ENCODE assay signal across 8 cellular contexts in the genomic region with DNA sequence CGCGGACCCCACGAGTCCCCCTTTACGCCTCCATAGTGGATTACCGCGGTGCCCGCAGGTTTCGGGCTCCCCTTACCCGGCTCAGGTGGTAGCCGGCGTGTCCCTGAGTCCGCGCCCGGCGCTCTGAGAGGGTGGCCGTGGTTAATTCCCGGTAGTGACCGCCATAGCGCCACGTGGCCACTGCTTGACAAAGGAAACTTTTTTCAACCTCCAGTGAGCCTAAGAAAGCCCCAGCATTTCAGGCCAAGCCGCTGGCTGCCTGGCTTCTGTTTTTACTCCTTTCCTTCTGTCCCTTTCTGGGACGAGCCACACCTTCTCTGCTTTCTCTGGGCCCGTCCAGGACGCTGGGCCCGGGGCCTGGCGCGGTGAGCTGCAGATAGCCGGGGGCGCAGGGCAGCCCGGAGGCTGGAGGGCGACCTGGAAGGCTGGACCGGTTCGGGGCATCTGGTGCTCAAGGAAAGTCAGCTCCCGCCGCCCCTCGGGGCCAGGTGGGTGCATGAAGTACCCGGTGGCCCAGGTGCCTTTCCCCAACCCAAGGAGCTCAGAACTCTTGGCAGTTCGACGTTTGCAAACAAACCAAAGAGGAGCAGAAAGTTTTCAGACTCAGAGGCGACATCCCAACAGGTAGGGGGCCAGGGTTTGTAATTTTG. TPM values are rescaled to one million over a fixed set of nuclear protein-coding genes. Genes with fewer than 3 reads are reported as not detected.
DNase-seq lines count a peak whose midpoint lies in the region; ATAC-seq and TF ChIP-seq lines count a peak whose summit lies in the region.

No MANE protein-coding gene starts in this region.

- peaks cover 35% of the 10 kb centered on the region for H3K27me3 Mint-ChIP-seq in activated CD4-positive, alpha-beta T cell treated with anti-CD3 and anti-CD28 coated beads, Interleukin-2, amount 10 ng/mL, durations not matched to agents 24 days and 14 days
- H3K27me3 Mint-ChIP-seq in activated CD4-positive, alpha-beta memory T cell treated with anti-CD3 and anti-CD28 coated beads, Interleukin-2, amount 10 ng/mL, durations not matched to agents 7 days and 5 days: peaks cover 33% of the 10 kb centered on the region
- peaks cover 2% of the 10 kb centered on the region for H3K27me3 Mint-ChIP-seq in glutamatergic neuron (ENCODE audit: unreplicated experiment)

- peaks cover 26% of the 10 kb centered on the region for H3K4me1 Mint-ChIP-seq in activated CD4-positive, alpha-beta T cell treated with anti-CD3 and anti-CD28 coated beads, Interleukin-2, amount 10 ng/mL, durations not matched to agents 24 days and 14 days
- H3K4me1 Mint-ChIP-seq in activated CD4-positive, alpha-beta memory T cell treated with anti-CD3 and anti-CD28 coated beads, Interleukin-2, amount 10 ng/mL, durations not matched to agents 7 days and 5 days: peaks cover 15% of the 10 kb centered on the region
- peaks cover 28% of the 10 kb centered on the region for H3K4me1 Mint-ChIP-seq in glutamatergic neuron (ENCODE audit: low read depth, unreplicated experiment)

- H3K9me3 Mint-ChIP-seq in activated CD4-positive, alpha-beta T cell treated with anti-CD3 and anti-CD28 coated beads, Interleukin-2, amount 10 ng/mL, durations not matched to agents 24 days and 14 days: no peaks in the 10 kb centered on the region
- no peaks in the 10 kb centered on the region for H3K9me3 Mint-ChIP-seq in activated CD4-positive, alpha-beta memory T cell treated with anti-CD3 and anti-CD28 coated beads, Interleukin-2, amount 10 ng/mL, durations not matched to agents 7 days and 5 days
- peaks cover 2% of the 10 kb centered on the region for H3K9me3 Mint-ChIP-seq in glutamatergic neuron (ENCODE audit: unreplicated experiment)

- intact Hi-C loops in activated CD4-positive, alpha-beta T cell treated with anti-CD3 and anti-CD28 coated beads, Interleukin-2, amount 10 ng/mL, durations not matched to agents 24 days and 14 days (cut with micrococcal nuclease): loop anchor here (1.0 to 10.0 kb wide), 7 partner anchors 110 to 658 kb away; a partner anchor contains a TSS

- peak; percentile 37 for ATAC-seq in omental fat pad (ENCODE audit: low FRiP score)

- H3K27ac Mint-ChIP-seq in activated CD4-positive, alpha-beta T cell treated with anti-CD3 and anti-CD28 coated beads, Interleukin-2, amount 10 ng/mL, durations not matched to agents 24 days and 14 days: peak overlapping the region; percentile 84
- H3K27ac Mint-ChIP-seq in activated CD4-positive, alpha-beta memory T cell treated with anti-CD3 and anti-CD28 coated beads, Interleukin-2, amount 10 ng/mL, durations not matched to agents 7 days and 5 days: no peak overlapping the region
- no peak overlapping the region for H3K27ac Mint-ChIP-seq in glutamatergic neuron (ENCODE audit: unreplicated experiment)

- TF ChIP-seq CTCF in glutamatergic neuron (IDR thresholded peaks at IDR 0.05; ENCODE audit: partially characterized antibody, unreplicated experiment) (no peak), omental fat pad (IDR thresholded peaks at IDR 0.05) (no peak)

- peak overlapping the region; percentile 86 for H3K4me3 Mint-ChIP-seq in activated CD4-positive, alpha-beta T cell treated with anti-CD3 and anti-CD28 coated beads, Interleukin-2, amount 10 ng/mL, durations not matched to agents 24 days and 14 days
- H3K4me3 Mint-ChIP-seq in activated CD4-positive, alpha-beta memory T cell treated with anti-CD3 and anti-CD28 coated beads, Interleukin-2, amount 10 ng/mL, durations not matched to agents 7 days and 5 days: peak overlapping the region; percentile 74
- H3K4me3 Mint-ChIP-seq in glutamatergic neuron (ENCODE audit: unreplicated experiment): peak overlapping the region; percentile 77

- no peaks in the 10 kb centered on the region for H3K36me3 Mint-ChIP-seq in activated CD4-positive, alpha-beta T cell treated with anti-CD3 and anti-CD28 coated beads, Interleukin-2, amount 10 ng/mL, durations not matched to agents 24 days and 14 days (ENCODE audit: low read depth)
- H3K36me3 Mint-ChIP-seq in activated CD4-positive, alpha-beta memory T cell treated with anti-CD3 and anti-CD28 coated beads, Interleukin-2, amount 10 ng/mL, durations not matched to agents 7 days and 5 days (ENCODE audit: low read depth): no peaks in the 10 kb centered on the region
- peaks cover 4% of the 10 kb centered on the region for H3K36me3 Mint-ChIP-seq in glutamatergic neuron (ENCODE audit: unreplicated experiment)

- CTCF ChIA-PET in HEK293T (lab: Yijun Ruan, JAX): interaction anchor here (0.6 kb wide), 2 partner anchors 19 to 281 kb away, joined by 3 read pairs; no protein-coding TSS in a partner anchor
- CTCF ChIA-PET in activated CD4-positive, alpha-beta memory T cell treated with anti-CD3 and anti-CD28 coated beads, Interleukin-2, amount 10 ng/mL, durations not matched to agents 7 days and 5 days (lab: Charles Lee): no interaction called here

- DNase-seq in activated CD4-positive, alpha-beta T cell treated with anti-CD3 and anti-CD28 coated beads, Interleukin-2, amount 10 ng/mL, durations not matched to agents 24 days and 14 days: no peak
- DNase-seq in activated CD4-positive, alpha-beta T cell treated with anti-CD3 and anti-CD28 coated beads for 4 hours: no peak
- DNase-seq in HEK293T (ENCODE audit: extremely low spot score) (peak; percentile 58), NCI-H1092 (lab: John Stamatoyannopoulos, UW) (peak; percentile 38), glutamatergic neuron (peak; percentile 61), omental fat pad (ENCODE audit: low spot score) (no peak)
- DNase-seq in activated CD4-positive, alpha-beta memory T cell treated with anti-CD3 and anti-CD28 coated beads, Interleukin-2, amount 10 ng/mL, durations not matched to agents 7 days and 5 days: no peak
- DNase-seq in NK-92 treated with Interleukin-12 subunit alpha and Interleukin-12 subunit beta, amount 100 ng/mL, for 24 hours (lab: John Stamatoyannopoulos, UW): no peak

- POLR2A ChIA-PET in HEK293T (lab: Yijun Ruan, JAX): interaction anchor here (0.8 to 1.5 kb wide), 6 partner anchors 10 to 70 kb away, joined by 3 to 8 read pairs (median 4); no protein-coding TSS in a partner anchor
- POLR2A ChIA-PET in activated CD4-positive, alpha-beta memory T cell treated with anti-CD3 and anti-CD28 coated beads, Interleukin-2, amount 10 ng/mL, durations not matched to agents 7 days and 5 days (lab: Charles Lee): no interaction called here

TF ChIP-seq in HEK293T, 16 proteins besides CTCF, POLR2A, EP300 and RAD21:
- TF ChIP-seq CTBP1 (IDR thresholded peaks at IDR 0.05; ENCODE audit: borderline replicate concordance) (no peak), L3MBTL2 (conservative IDR thresholded peaks at IDR 0.05) (peak; percentile 92), ARNT (IDR thresholded peaks at IDR 0.05) (no peak), FOXM1 (IDR thresholded peaks at IDR 0.05; ENCODE audit: borderline replicate concordance) (no peak), FOXK2 (IDR thresholded peaks at IDR 0.05) (no peak)
TF ChIP-seq in HEK293T: peak in this region for 1.

RNA-seq across cellular contexts. Expression of a gene that starts 0.5 kb away (rescaled TPM):
- 12.4 and 13.7 TPM in 2 replicates for total RNA-seq in activated CD4-positive, alpha-beta T cell treated with anti-CD3 and anti-CD28 coated beads, Interleukin-2, amount 10 ng/mL, durations not matched to agents 24 days and 14 days
- 1 to 10 TPM; 1.7 TPM for total RNA-seq in activated CD4-positive, alpha-beta memory T cell treated with anti-CD3 and anti-CD28 coated beads, Interleukin-2, amount 10 ng/mL, durations not matched to agents 7 days and 5 days
- total RNA-seq in glutamatergic neuron (ENCODE audit: unreplicated experiment) (27.3 TPM), omental fat pad (10 to 100 TPM; 32.8 to 98.4 (median 63.2) TPM)

Comparison
In these comparisons a context has a peak if more than half of its experiments do, and no peak if none do; other contexts are left out.
1. DNase-seq: peak in HEK293T (single experiment), NCI-H1092 (single experiment) and glutamatergic neuron (single experiment); none in activated CD4-positive, alpha-beta T cell treated with anti-CD3 and anti-CD28 coated beads, Interleukin-2, amount 10 ng/mL, durations not matched to agents 24 days and 14 days (single experiment), activated CD4-positive, alpha-beta T cell treated with anti-CD3 and anti-CD28 coated beads for 4 hours (0 of 2), activated CD4-positive, alpha-beta memory T cell treated with anti-CD3 and anti-CD28 coated beads, Interleukin-2, amount 10 ng/mL, durations not matched to agents 7 days and 5 days (single experiment), omental fat pad (single experiment) and NK-92 treated with Interleukin-12 subunit alpha and Interleukin-12 subunit beta, amount 100 ng/mL, for 24 hours (single experiment).
2. Peak in every context shown above with its lines, with median percentiles within 50 percentile points of each other: H3K4me3 Mint-ChIP-seq.